In genomic region chr16:71565812-71566700, GRCh38 we compare ENCODE assay signal across 9 cellular contexts. TPM values are rescaled to one million over a fixed set of nuclear protein-coding genes. Genes with fewer than 3 reads are reported as not detected.
DNase-seq lines count a peak whose midpoint lies in the region; TF ChIP-seq lines count a peak whose summit lies in the region.
"Had no signal": no experiment of that assay in that cellular context is flagged by ENCODE, and none has a peak within 500 bp of the region (broad histone marks: within the 10 kb centered on the region; RNA-seq: fewer than 3 reads in every experiment).

No MANE protein-coding gene starts in this region.

- H3K36me3 Mint-ChIP-seq in activated T-cell treated with anti-CD3 and anti-CD28 coated beads, Interleukin-2, amount 50 U/mL, for 24 hours (ENCODE audit: low read depth), result peaks cover 2% of the 10 kb centered on the region
- H3K36me3 Mint-ChIP-seq in immature natural killer cell, result peaks cover 0 to 5% (median 0%) of the 10 kb centered on the region in 3 donors

- peaks cover 8% of the 10 kb centered on the region in 2 donors for H3K4me1 ChIP-seq in thyroid gland

- H3K9me3 Mint-ChIP-seq in activated T-cell treated with anti-CD3 and anti-CD28 coated beads, Interleukin-2, amount 50 U/mL, for 24 hours, result peaks cover 10% of the 10 kb centered on the region
- peaks cover 5 to 16% (median 9%) of the 10 kb centered on the region in 6 donors for H3K9me3 Mint-ChIP-seq in immature natural killer cell

- H3K27me3 ChIP-seq in WERI-Rb-1 (ENCODE audit: insufficient read depth, low read depth, severe bottlenecking) (no peaks in the 10 kb centered on the region), thyroid gland (no peaks in the 10 kb centered on the region)

- intact Hi-C loops in thyroid gland (cut with DNase I), result no loop called here

- H3K36me3 ChIP-seq in WERI-Rb-1 (no peaks in the 10 kb centered on the region), thyroid gland (no peaks in the 10 kb centered on the region)

- H3K4me1 Mint-ChIP-seq in activated T-cell treated with anti-CD3 and anti-CD28 coated beads, Interleukin-2, amount 50 U/mL, for 24 hours (ENCODE audit: low read depth), result peaks cover 17% of the 10 kb centered on the region
- H3K4me1 Mint-ChIP-seq in immature natural killer cell, result peaks cover 17 to 19% of the 10 kb centered on the region in 2 donors

- H3K4me3 ChIP-seq in WERI-Rb-1 (ENCODE audit: low read depth, low read length), result peak overlapping the region; percentile 75
- peak overlapping the region in 1 of 3 donors; percentile 44 for H3K4me3 ChIP-seq in thyroid gland (replicated peaks in 1 of 3)

- WGBS in thyroid gland, 2 donors, result 75 to 81% methylated on average over 8 to 9 of the region's 9 CpGs

- TF ChIP-seq CTCF in WERI-Rb-1 (IDR thresholded peaks at IDR 0.05; ENCODE audit: low read depth, low read length) (no peak), thyroid gland (IDR thresholded peaks at IDR 0.05) (no peak)

- H3K27ac ChIP-seq in WERI-Rb-1 (peak overlapping the region; percentile 88; the same call in 1 of the 2 replicates), thyroid gland (peak overlapping the region; percentile 66 to 78 (median 76))

- DNase-seq in activated T-cell treated with anti-CD3 and anti-CD28 coated beads, Interleukin-2, amount 50 U/mL, for 24 hours, result no peak
- no peak for DNase-seq in activated T-cell treated with anti-CD3 and anti-CD28 coated beads, Interleukin-2, amount 50 U/mL, for 48 hours
- no peak for DNase-seq in WERI-Rb-1
- no peak for DNase-seq in immature natural killer cell
- DNase-seq in thyroid gland, result no peak
- no peak for DNase-seq in iPS-NIHi7 (ENCODE audit: extremely low spot score)
- no peak for DNase-seq in NCI-H2196 treated with DMSO at 0.1 percent for 48 hours (lab: John Stamatoyannopoulos, UW; ENCODE audit: unreplicated experiment)
- no peak for DNase-seq in NCI-H1930 (lab: John Stamatoyannopoulos, UW)
- DNase-seq: retina had no signal

- H3K27me3 Mint-ChIP-seq in activated T-cell treated with anti-CD3 and anti-CD28 coated beads, Interleukin-2, amount 50 U/mL, for 24 hours, result no peaks in the 10 kb centered on the region
- H3K27me3 Mint-ChIP-seq in immature natural killer cell (ENCODE audit: low read depth in 3 of 3), result peaks cover 24 to 27% (median 25%) of the 10 kb centered on the region in 3 donors

- no peak for TF ChIP-seq POLR2A in thyroid gland (IDR thresholded peaks at IDR 0.05)

- peak overlapping the region; percentile 82 for H3K4me3 Mint-ChIP-seq in activated T-cell treated with anti-CD3 and anti-CD28 coated beads, Interleukin-2, amount 50 U/mL, for 24 hours
- H3K4me3 Mint-ChIP-seq in immature natural killer cell, result peak overlapping the region; percentile 86 to 94 (median 90)

- H3K27ac Mint-ChIP-seq in activated T-cell treated with anti-CD3 and anti-CD28 coated beads, Interleukin-2, amount 50 U/mL, for 24 hours, result peak overlapping the region; percentile 90
- peak overlapping the region; percentile 87 to 94 (median 92) for H3K27ac Mint-ChIP-seq in immature natural killer cell

- H3K9me3 ChIP-seq in WERI-Rb-1 (ENCODE audit: severe bottlenecking), result peaks cover 13% of the 10 kb centered on the region
- H3K9me3 ChIP-seq in thyroid gland, result no peaks in the 10 kb centered on the region

RNA-seq across cellular contexts. Expression of gene TAT, which starts 10.8 kb away (rescaled TPM):
- under 1 TPM in 1 of 3 donors, not detected in 2; 0.10 TPM for polyA plus RNA-seq in immature natural killer cell
- total RNA-seq in thyroid gland, result not detected

RNA-seq across cellular contexts. Expression of gene CHST4, which starts 39.8 kb away (rescaled TPM):
- polyA plus RNA-seq in immature natural killer cell, result not detected
- not detected for total RNA-seq in thyroid gland

RNA-seq across cellular contexts. Expression of gene MARVELD3, which starts 59.9 kb away (rescaled TPM):
- not detected for polyA plus RNA-seq in immature natural killer cell
- 10 to 100 TPM in 2 of 4 donors, 1 to 10 TPM in 2; 7.7 to 11.5 (median 9.9) TPM for total RNA-seq in thyroid gland
